8 cellular contexts compared by ENCODE assay signal in the genomic region with DNA sequence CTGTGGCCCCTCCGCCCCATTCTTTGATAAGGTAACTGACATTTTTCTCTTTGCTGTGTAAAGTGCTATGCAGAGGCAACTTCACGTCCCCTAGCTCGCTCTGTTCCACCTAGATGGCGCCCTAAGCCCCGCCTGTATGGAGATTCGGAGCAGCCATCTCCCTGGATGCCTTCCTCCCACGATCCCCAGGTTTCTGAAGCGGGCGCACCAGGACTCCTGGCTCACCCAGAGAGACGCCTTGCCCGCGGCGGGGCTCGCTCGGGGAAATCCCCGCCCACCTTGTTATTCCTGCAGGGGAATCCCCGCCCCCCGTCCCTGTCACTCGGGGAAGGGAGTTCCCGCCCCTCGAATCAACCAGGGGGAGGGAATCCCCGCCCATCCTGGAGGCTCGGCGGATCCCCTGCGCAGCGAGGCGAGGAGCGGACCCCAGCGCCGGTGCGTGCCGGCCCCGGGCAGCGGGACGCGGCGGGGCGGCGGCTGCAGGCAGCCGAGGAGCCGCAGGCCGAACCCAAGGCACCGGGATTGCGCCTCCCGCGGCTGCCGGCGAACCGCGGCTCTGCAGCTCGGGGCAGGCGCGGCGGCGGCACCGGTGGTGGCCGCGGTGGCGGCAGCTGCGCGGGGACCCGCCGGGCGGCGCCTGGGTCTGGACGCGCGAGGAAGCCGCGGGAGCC. TPM values are rescaled to one million over a fixed set of nuclear protein-coding genes. Genes with fewer than 3 reads are reported as not detected.
DNase-seq lines count a peak whose midpoint lies in the region; ATAC-seq and TF ChIP-seq lines count a peak whose summit lies in the region.

PDZD2 (plus strand) TSS at position 384 of the 671 bp plus-strand sequence.

- no peak within 1 kb of the TSS for H3K14ac ChIP-seq in IMR-90 (replicated peaks; ENCODE audit: low read depth, low read length)

- no peaks in the 10 kb centered on the region for H3K9me3 Mint-ChIP-seq in neural crest cell

- peak within 1 kb of the TSS; percentile 94 for H2AFZ ChIP-seq in IMR-90 (replicated peaks; ENCODE audit: low read length, poor library complexity)

- peak within 1 kb of the TSS; percentile 94 for H3K4me3 Mint-ChIP-seq in neural crest cell

- peaks cover 44% of the 10 kb centered on the region for H3K27me3 ChIP-seq in IMR-90 (ENCODE audit: control insufficient read depth, insufficient read depth, low read length)
- peaks cover 0 to 2% of the 10 kb centered on the region in 2 donors for H3K27me3 ChIP-seq in stomach smooth muscle (ENCODE audit: control insufficient read depth in 1 of 2, insufficient read depth in 2 of 2, low read length in 2 of 2)

- POLR2A ChIA-PET in IMR-90 (lab: Charles Lee; ENCODE audit: unreplicated experiment): no interaction called here

- no peak within 1 kb of the TSS for H2BK15ac ChIP-seq in IMR-90 (ENCODE audit: low read depth, low read length)

- H3K79me1 ChIP-seq in IMR-90 (ENCODE audit: low read depth in 1 of 2, low read length in 2 of 2): no peaks in the 10 kb centered on the region

- ATAC-seq in GM21576 (IDR thresholded peaks at IDR 0.05; ENCODE audit: unreplicated experiment): peak; percentile 69
- ATAC-seq in IMR-90 (ENCODE audit: low read depth): peak; percentile 91

- H3K27ac Mint-ChIP-seq in neural crest cell (ENCODE audit: unreplicated experiment): no peak within 1 kb of the TSS

- H3K56ac ChIP-seq in IMR-90 (ENCODE audit: extremely low read depth, insufficient read depth, low read length): no peak within 1 kb of the TSS

- H4K5ac ChIP-seq in IMR-90 (ENCODE audit: low read depth, low read length): no peak within 1 kb of the TSS

- no peak within 1 kb of the TSS for H2AK5ac ChIP-seq in IMR-90 (ENCODE audit: low read depth, low read length)

- no peak within 1 kb of the TSS for H3K9ac ChIP-seq in IMR-90 (ENCODE audit: low read depth, low read length)
- H3K9ac ChIP-seq in stomach smooth muscle (ENCODE audit: low read length in 2 of 2): peak within 1 kb of the TSS; percentile 31 to 60

- peak within 1 kb of the TSS; percentile 57 for H3K4me3 ChIP-seq in IMR-90 (ENCODE audit: insufficient read depth, low read depth, low read length)
- peak within 1 kb of the TSS; percentile 50 to 60 for H3K4me3 ChIP-seq in foreskin fibroblast (ENCODE audit: low read depth in 1 of 2, low read length in 2 of 2)
- H3K4me3 ChIP-seq in stomach smooth muscle (ENCODE audit: low read length in 2 of 2): peak within 1 kb of the TSS; percentile 80 to 81

- no peak within 1 kb of the TSS for H4K8ac ChIP-seq in IMR-90 (ENCODE audit: low read depth in 2 of 2, low read length in 2 of 2)

- 0 out of 2 replicates have a peak, but pooled peaks cover 2% of the 10 kb centered on the region for H3K9me1 ChIP-seq in IMR-90 (ENCODE audit: insufficient read depth, low read length)

- no peak within 1 kb of the TSS for H3K27ac ChIP-seq in IMR-90 (ENCODE audit: insufficient read depth, low read length)
- H3K27ac ChIP-seq in stomach smooth muscle (ENCODE audit: low read length): no peak within 1 kb of the TSS

- H3K36me3 Mint-ChIP-seq in neural crest cell (ENCODE audit: low read depth): no peaks in the 10 kb centered on the region

- H4K20me1 ChIP-seq in IMR-90 (ENCODE audit: insufficient read depth, low read length): no peaks in the 10 kb centered on the region

- peak within 1 kb of the TSS; percentile 69 for H3K4me2 ChIP-seq in IMR-90 (ENCODE audit: low read depth, low read length)

- CTCF ChIA-PET in IMR-90 (lab: Yijun Ruan, JAX): interaction anchor here (1.1 to 1.7 kb wide), 4 partner anchors 8 to 172 kb away, joined by 3 to 5 read pairs (median 4); no protein-coding TSS in a partner anchor

- DNase-seq in DMS114 treated with DMSO at 0.1 percent for 48 hours (lab: John Stamatoyannopoulos, UW; ENCODE audit: unreplicated experiment): peak; percentile 76
- peak; percentile 46 for DNase-seq in IMR-90
- peak; percentile 55 for DNase-seq in RPMI7951 (ENCODE audit: low read depth)
- peak; percentile 72 for DNase-seq in activated T-helper 9 cell treated with anti-CD3 and anti-CD28 coated beads, Interleukin-2, amount 50 U/mL, for 16 hours (ENCODE audit: low read depth)
- DNase-seq in foreskin fibroblast: peak; percentile 30 to 73
- DNase-seq in neural crest cell (ENCODE audit: low read depth, low spot score): peak; percentile 76

- no peak within 1 kb of the TSS for H2AK9ac ChIP-seq in IMR-90 (replicated peaks; ENCODE audit: low read depth, low read length, poor library complexity)

- no TSS peak for BruUV-seq in IMR-90 (replicated peaks; lab: Mats Ljungman, UMichigan)

- H3K4ac ChIP-seq in IMR-90 (ENCODE audit: low read depth, low read length): no peak within 1 kb of the TSS

- no peak within 1 kb of the TSS for H3K23ac ChIP-seq in IMR-90 (ENCODE audit: low read depth, low read length)

- peaks cover 30% of the 10 kb centered on the region for H3K27me3 Mint-ChIP-seq in neural crest cell (ENCODE audit: low read depth)

- peaks cover 5% of the 10 kb centered on the region for H3K4me1 Mint-ChIP-seq in neural crest cell

- H3K9me3 ChIP-seq in IMR-90 (ENCODE audit: control insufficient read depth, insufficient read depth, low read length): no peaks in the 10 kb centered on the region
- H3K9me3 ChIP-seq in stomach smooth muscle (ENCODE audit: control insufficient read depth in 2 of 2, low read length in 2 of 2): no peaks in the 10 kb centered on the region

- in situ Hi-C loops in IMR-90 (cut with MboI; ENCODE audit: low sequenced_read_pairs): no loop called here

- intact Hi-C loops in IMR-90 (cut with micrococcal nuclease): no loop called here

- H3K4me1 ChIP-seq in IMR-90 (ENCODE audit: control insufficient read depth, insufficient read depth, low read length) (no peaks in the 10 kb centered on the region; the same call in 1 of the 2 replicates), stomach smooth muscle (ENCODE audit: control insufficient read depth, insufficient read depth, low read length) (peaks cover 15% of the 10 kb centered on the region)

- dilution Hi-C loops in IMR-90 (cut with HindIII; ENCODE audit: low sequenced_read_pairs, unreplicated experiment): no loop called here

- no peaks in the 10 kb centered on the region for H3K36me3 ChIP-seq in IMR-90 (ENCODE audit: control insufficient read depth, insufficient read depth, low read length)
- H3K36me3 ChIP-seq in stomach smooth muscle (ENCODE audit: control insufficient read depth in 2 of 2, insufficient read depth in 2 of 2, low read length in 2 of 2): no peaks in the 10 kb centered on the region

- peak; percentile 36 for TF ChIP-seq CTCF in IMR-90 (conservative IDR thresholded peaks at IDR 0.05; ENCODE audit: low read depth, low read length)
- peak; percentile 50 for TF ChIP-seq CTCF in foreskin fibroblast (IDR thresholded peaks at IDR 0.05; ENCODE audit: low read depth, low read length)
- peak; percentile 57 for TF ChIP-seq CTCF in neural crest cell (conservative IDR thresholded peaks at IDR 0.05)

- no peak within 1 kb of the TSS for H2BK20ac ChIP-seq in IMR-90 (ENCODE audit: low read depth, low read length)

- WGBS in IMR-90 (ENCODE audit: extremely low coverage in 2 of 2, insufficient read length in 1 of 2), 2 experiments: 1% methylated on average over 40 of the region's 70 CpGs; no CpG with 5 or more reads in 1 of the 2 experiments

- no peak within 1 kb of the TSS for H2BK5ac ChIP-seq in IMR-90 (ENCODE audit: low read depth, low read length, poor library complexity, severe bottlenecking)

- TF ChIP-seq RAD21 in IMR-90 (IDR thresholded peaks at IDR 0.05; ENCODE audit: low read length): no peak

- no peak within 1 kb of the TSS for H2BK120ac ChIP-seq in IMR-90 (ENCODE audit: low read depth, low read length)

- no peak within 1 kb of the TSS for H3K18ac ChIP-seq in IMR-90 (ENCODE audit: low read depth, low read length)

- no peak for TF ChIP-seq POLR2A in IMR-90 (IDR thresholded peaks at IDR 0.05; ENCODE audit: low read depth, low read length)

- H4K91ac ChIP-seq in IMR-90 (ENCODE audit: insufficient read depth, low read depth, low read length): no peak within 1 kb of the TSS

TF ChIP-seq in IMR-90, 13 proteins besides CTCF, POLR2A, EP300 and RAD21 (continues in another document):
- TF ChIP-seq MAZ (IDR thresholded peaks at IDR 0.05; ENCODE audit: borderline replicate concordance, low read depth, low read length): no peak
- TF ChIP-seq ELK1 (IDR thresholded peaks at IDR 0.05; ENCODE audit: borderline replicate concordance, low read depth, low read length): no peak
- no peak for TF ChIP-seq SMC3 (IDR thresholded peaks at IDR 0.05; ENCODE audit: low read depth, low read length)
- no peak for TF ChIP-seq MXI1 (IDR thresholded peaks at IDR 0.05; ENCODE audit: borderline replicate concordance, low read depth, low read length)
- no peak for TF ChIP-seq CEBPB (IDR thresholded peaks at IDR 0.05; ENCODE audit: low read depth, low read length)
- TF ChIP-seq MAFK (IDR thresholded peaks at IDR 0.05; ENCODE audit: low read depth, low read length): no peak
- TF ChIP-seq BHLHE40 (IDR thresholded peaks at IDR 0.05; ENCODE audit: low read depth, low read length): no peak
- TF ChIP-seq, protein P1, sequence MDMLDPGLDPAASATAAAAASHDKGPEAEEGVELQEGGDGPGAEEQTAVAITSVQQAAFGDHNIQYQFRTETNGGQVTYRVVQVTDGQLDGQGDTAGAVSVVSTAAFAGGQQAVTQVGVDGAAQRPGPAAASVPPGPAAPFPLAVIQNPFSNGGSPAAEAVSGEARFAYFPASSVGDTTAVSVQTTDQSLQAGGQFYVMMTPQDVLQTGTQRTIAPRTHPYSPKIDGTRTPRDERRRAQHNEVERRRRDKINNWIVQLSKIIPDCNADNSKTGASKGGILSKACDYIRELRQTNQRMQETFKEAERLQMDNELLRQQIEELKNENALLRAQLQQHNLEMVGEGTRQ (IDR thresholded peaks at IDR 0.05; ENCODE audit: low read depth, low read length): no peak
- TF ChIP-seq RCOR1 (IDR thresholded peaks at IDR 0.05; ENCODE audit: insufficient replicate concordance, low read length): no peak
- no peak for TF ChIP-seq FOS (IDR thresholded peaks at IDR 0.05; ENCODE audit: low read depth, low read length)
- TF ChIP-seq RFX5 (IDR thresholded peaks at IDR 0.05; ENCODE audit: low read depth, low read length): no peak

RNA-seq across cellular contexts. Expression of gene PDZD2, which starts in this region (rescaled TPM):
- total RNA-seq in IMR-90 (2012; rRNA removed) (under 0.01 TPM in 1 of 2 replicates, not detected in the other), neural crest cell (0.65 and 1.3 TPM in 2 replicates)
- under 0.01 and 0.02 TPM in 2 replicates for polyA plus RNA-seq in IMR-90 (2012; rRNA removed)
- 0.01 TPM in 1 of 2 replicates, not detected in the other for polyA plus RNA-seq in IMR-90 (2012; cell fraction: cytosol; rRNA removed)
- 0.06 TPM in 1 of 2 replicates, not detected in the other for polyA plus RNA-seq in IMR-90 (2012; cell fraction: nucleus; rRNA removed; ENCODE audit: low replicate concordance)
- total RNA-seq in RPMI7951 (2014; rRNA removed; shearing (Covaris generic)): under 0.01 and 0.10 TPM in 2 replicates

Comparison
In these comparisons a context has a peak if more than half of its experiments do, and no peak if none do; other contexts are left out.
1. Peak in DNase-seq, ATAC-seq, H3K4me3 ChIP-seq and H3K4me2 ChIP-seq in IMR-90; RNA of the gene not detected or under 1 TPM.
2. Peak in DNase-seq in RPMI7951; RNA of the gene not detected or under 1 TPM.